ENCODE assay signal across 8 cellular contexts in the genomic region with DNA sequence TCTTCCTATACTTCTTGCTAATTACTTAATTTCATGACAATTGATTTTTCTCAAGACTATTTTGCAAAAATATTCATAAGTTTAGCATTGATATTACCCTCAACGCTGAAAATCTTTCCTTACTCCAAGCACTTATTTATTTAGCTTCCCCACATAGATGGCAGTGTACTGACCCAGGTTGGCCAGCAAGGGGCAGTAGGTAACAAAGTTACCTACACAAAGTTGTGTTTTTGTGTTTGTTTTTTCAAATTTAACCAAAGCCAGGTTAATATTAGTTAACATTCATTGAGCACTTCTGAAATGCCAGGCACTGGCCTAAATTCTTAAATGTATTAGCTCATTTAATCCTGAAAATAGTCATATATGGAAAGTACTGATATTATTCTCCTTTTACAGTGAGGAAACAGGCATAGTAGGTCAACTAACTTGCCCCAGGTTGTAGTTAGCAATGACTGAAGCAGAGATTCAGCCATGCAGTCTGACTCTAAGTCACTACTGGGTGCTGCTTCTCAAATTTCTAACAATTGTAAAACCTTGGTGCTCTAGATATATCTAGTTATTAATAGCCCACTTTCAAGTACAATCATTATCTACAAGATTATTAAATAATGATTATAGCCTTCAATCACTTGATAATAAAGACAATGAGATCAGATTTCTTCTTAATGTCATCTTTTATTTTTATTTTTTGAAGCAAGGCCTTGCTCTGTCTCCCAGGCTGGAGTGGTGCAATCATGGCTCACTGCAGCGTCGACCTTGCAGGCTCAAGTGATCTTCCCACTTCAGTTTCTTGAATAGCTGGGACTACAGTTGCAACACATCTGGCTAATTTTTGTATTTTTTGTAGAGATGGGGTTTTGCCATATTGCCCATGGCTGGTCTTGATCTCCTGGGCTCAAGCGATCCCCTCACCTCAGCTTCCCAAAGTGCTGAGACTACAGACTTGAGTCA. TPM values are rescaled to one million over a fixed set of nuclear protein-coding genes. Genes with fewer than 3 reads are reported as not detected.
DNase-seq lines count a peak whose midpoint lies in the region; ATAC-seq, FAIRE-seq and TF ChIP-seq lines count a peak whose summit lies in the region.

No MANE protein-coding gene starts in this region.

- intact Hi-C loops in lower lobe of right lung (cut with DNase I), result no loop called here
- intact Hi-C loops in posterior vena cava (cut with DNase I), result loop anchor here in 1 of 2 donors (5.0 kb wide), 1 partner anchor 512 kb away; no protein-coding TSS in a partner anchor

- peak; percentile 87 for TF ChIP-seq CTCF in lower lobe of right lung (IDR thresholded peaks at IDR 0.05)

- peak; percentile 65 for ATAC-seq in HG02885 (IDR thresholded peaks at IDR 0.05; ENCODE audit: poor library complexity, unreplicated experiment)
- peak; percentile 83 to 87 for ATAC-seq in lower lobe of right lung

- H3K4me3 ChIP-seq in lower lobe of right lung, result no peak overlapping the region

- peaks cover 11% of the 10 kb centered on the region for H3K4me1 ChIP-seq in lower lobe of right lung

- H3K27ac ChIP-seq in lower lobe of right lung, result no peak overlapping the region

- no peaks in the 10 kb centered on the region for H3K36me3 ChIP-seq in lower lobe of right lung

- no peaks in the 10 kb centered on the region for H3K9me3 ChIP-seq in lower lobe of right lung

- no peaks in the 10 kb centered on the region for H3K27me3 ChIP-seq in lower lobe of right lung (ENCODE audit: low read depth)

- peak; percentile 29 for DNase-seq in NOMO-1 treated with DMSO at 0.1 percent for 48 hours (lab: John Stamatoyannopoulos, UW; ENCODE audit: unreplicated experiment)
- DNase-seq in NOMO-1 treated with dmso at 0.1 percent for 144 hours (lab: John Stamatoyannopoulos, UW; ENCODE audit: unreplicated experiment), result no peak
- peak; percentile 53 for DNase-seq in RKO (ENCODE audit: low spot score)
- DNase-seq in central memory CD4-positive, alpha-beta T cell, result peak; percentile 12
- peak; percentile 44 for DNase-seq in lower lobe of right lung
- peak; percentile 28 for DNase-seq in urothelium cell line (ENCODE audit: low spot score)
- DNase-seq in posterior vena cava (ENCODE audit: low spot score), result no peak

- no peak for FAIRE-seq in urothelium cell line (lab: Jason Lieb, UNC)

RNA-seq across cellular contexts. Expression of gene GGCT, which starts 5.8 kb away (rescaled TPM):
- total RNA-seq in lower lobe of right lung, result 28.8 TPM
- 10 to 100 TPM; 19.9 to 22.5 TPM for total RNA-seq in posterior vena cava

RNA-seq across cellular contexts. Expression of gene NOD1, which starts 31.8 kb away (rescaled TPM):
- total RNA-seq in lower lobe of right lung (42.9 TPM), posterior vena cava (10 to 100 TPM; 16.6 to 18.0 TPM)

Comparison
In these comparisons a context has a peak if more than half of its experiments do, and no peak if none do; other contexts are left out.
1. DNase-seq: peak in NOMO-1 treated with DMSO at 0.1 percent for 48 hours (single experiment), RKO (single experiment), central memory CD4-positive, alpha-beta T cell (single experiment), lower lobe of right lung (single experiment) and urothelium cell line (single experiment); none in NOMO-1 treated with dmso at 0.1 percent for 144 hours (single experiment) and posterior vena cava (single experiment).